Comparison of ENCODE assay signal across 1 cellular context in genomic region chr6:168538892-168539811, GRCh38.
TF ChIP-seq lines count a peak whose summit lies in the region.

No MANE protein-coding gene starts in this region.

TF ChIP-seq in GM23338, 12 proteins besides CTCF, POLR2A, EP300 and RAD21 (continued from another document):
- TF ChIP-seq, protein P1, sequence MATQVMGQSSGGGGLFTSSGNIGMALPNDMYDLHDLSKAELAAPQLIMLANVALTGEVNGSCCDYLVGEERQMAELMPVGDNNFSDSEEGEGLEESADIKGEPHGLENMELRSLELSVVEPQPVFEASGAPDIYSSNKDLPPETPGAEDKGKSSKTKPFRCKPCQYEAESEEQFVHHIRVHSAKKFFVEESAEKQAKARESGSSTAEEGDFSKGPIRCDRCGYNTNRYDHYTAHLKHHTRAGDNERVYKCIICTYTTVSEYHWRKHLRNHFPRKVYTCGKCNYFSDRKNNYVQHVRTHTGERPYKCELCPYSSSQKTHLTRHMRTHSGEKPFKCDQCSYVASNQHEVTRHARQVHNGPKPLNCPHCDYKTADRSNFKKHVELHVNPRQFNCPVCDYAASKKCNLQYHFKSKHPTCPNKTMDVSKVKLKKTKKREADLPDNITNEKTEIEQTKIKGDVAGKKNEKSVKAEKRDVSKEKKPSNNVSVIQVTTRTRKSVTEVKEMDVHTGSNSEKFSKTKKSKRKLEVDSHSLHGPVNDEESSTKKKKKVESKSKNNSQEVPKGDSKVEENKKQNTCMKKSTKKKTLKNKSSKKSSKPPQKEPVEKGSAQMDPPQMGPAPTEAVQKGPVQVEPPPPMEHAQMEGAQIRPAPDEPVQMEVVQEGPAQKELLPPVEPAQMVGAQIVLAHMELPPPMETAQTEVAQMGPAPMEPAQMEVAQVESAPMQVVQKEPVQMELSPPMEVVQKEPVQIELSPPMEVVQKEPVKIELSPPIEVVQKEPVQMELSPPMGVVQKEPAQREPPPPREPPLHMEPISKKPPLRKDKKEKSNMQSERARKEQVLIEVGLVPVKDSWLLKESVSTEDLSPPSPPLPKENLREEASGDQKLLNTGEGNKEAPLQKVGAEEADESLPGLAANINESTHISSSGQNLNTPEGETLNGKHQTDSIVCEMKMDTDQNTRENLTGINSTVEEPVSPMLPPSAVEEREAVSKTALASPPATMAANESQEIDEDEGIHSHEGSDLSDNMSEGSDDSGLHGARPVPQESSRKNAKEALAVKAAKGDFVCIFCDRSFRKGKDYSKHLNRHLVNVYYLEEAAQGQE (IDR thresholded peaks at IDR 0.05; ENCODE audit: unreplicated experiment), result no peak
- no peak for TF ChIP-seq ZNF331 (CRISPR knock-in tag; IDR thresholded peaks at IDR 0.05; ENCODE audit: low read depth)
- no peak for TF ChIP-seq CREB1 (CRISPR knock-in tag; IDR thresholded peaks at IDR 0.05; ENCODE audit: low read depth)
- no peak for TF ChIP-seq POLR2AphosphoS5 (IDR thresholded peaks at IDR 0.05; ENCODE audit: low read depth)
- no peak for TF ChIP-seq NANOG (IDR thresholded peaks at IDR 0.05; ENCODE audit: borderline replicate concordance)
- TF ChIP-seq, protein P2, sequence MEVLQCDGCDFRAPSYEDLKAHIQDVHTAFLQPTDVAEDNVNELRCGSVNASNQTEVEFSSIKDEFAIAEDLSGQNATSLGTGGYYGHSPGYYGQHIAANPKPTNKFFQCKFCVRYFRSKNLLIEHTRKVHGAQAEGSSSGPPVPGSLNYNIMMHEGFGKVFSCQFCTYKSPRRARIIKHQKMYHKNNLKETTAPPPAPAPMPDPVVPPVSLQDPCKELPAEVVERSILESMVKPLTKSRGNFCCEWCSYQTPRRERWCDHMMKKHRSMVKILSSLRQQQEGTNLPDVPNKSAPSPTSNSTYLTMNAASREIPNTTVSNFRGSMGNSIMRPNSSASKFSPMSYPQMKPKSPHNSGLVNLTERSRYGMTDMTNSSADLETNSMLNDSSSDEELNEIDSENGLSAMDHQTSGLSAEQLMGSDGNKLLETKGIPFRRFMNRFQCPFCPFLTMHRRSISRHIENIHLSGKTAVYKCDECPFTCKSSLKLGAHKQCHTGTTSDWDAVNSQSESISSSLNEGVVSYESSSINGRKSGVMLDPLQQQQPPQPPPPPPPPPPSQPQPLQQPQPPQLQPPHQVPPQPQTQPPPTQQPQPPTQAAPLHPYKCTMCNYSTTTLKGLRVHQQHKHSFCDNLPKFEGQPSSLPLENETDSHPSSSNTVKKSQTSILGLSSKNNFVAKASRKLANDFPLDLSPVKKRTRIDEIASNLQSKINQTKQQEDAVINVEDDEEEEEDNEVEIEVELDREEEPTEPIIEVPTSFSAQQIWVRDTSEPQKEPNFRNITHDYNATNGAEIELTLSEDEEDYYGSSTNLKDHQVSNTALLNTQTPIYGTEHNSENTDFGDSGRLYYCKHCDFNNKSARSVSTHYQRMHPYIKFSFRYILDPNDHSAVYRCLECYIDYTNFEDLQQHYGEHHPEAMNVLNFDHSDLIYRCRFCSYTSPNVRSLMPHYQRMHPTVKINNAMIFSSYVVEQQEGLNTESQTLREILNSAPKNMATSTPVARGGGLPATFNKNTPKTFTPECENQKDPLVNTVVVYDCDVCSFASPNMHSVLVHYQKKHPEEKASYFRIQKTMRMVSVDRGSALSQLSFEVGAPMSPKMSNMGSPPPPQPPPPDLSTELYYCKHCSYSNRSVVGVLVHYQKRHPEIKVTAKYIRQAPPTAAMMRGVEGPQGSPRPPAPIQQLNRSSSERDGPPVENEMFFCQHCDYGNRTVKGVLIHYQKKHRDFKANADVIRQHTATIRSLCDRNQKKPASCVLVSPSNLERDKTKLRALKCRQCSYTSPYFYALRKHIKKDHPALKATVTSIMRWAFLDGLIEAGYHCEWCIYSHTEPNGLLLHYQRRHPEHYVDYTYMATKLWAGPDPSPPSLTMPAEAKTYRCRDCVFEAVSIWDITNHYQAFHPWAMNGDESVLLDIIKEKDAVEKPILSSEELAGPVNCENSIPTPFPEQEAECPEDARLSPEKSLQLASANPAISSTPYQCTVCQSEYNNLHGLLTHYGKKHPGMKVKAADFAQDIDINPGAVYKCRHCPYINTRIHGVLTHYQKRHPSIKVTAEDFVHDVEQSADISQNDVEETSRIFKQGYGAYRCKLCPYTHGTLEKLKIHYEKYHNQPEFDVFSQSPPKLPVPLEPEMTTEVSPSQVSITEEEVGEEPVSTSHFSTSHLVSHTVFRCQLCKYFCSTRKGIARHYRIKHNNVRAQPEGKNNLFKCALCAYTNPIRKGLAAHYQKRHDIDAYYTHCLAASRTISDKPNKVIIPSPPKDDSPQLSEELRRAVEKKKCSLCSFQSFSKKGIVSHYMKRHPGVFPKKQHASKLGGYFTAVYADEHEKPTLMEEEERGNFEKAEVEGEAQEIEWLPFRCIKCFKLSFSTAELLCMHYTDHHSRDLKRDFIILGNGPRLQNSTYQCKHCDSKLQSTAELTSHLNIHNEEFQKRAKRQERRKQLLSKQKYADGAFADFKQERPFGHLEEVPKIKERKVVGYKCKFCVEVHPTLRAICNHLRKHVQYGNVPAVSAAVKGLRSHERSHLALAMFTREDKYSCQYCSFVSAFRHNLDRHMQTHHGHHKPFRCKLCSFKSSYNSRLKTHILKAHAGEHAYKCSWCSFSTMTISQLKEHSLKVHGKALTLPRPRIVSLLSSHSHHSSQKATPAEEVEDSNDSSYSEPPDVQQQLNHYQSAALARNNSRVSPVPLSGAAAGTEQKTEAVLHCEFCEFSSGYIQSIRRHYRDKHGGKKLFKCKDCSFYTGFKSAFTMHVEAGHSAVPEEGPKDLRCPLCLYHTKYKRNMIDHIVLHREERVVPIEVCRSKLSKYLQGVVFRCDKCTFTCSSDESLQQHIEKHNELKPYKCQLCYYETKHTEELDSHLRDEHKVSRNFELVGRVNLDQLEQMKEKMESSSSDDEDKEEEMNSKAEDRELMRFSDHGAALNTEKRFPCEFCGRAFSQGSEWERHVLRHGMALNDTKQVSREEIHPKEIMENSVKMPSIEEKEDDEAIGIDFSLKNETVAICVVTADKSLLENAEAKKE (CRISPR knock-in tag; IDR thresholded peaks at IDR 0.05), result no peak
